Comparison of ENCODE assay signal across 11 cellular contexts in the genomic region with DNA sequence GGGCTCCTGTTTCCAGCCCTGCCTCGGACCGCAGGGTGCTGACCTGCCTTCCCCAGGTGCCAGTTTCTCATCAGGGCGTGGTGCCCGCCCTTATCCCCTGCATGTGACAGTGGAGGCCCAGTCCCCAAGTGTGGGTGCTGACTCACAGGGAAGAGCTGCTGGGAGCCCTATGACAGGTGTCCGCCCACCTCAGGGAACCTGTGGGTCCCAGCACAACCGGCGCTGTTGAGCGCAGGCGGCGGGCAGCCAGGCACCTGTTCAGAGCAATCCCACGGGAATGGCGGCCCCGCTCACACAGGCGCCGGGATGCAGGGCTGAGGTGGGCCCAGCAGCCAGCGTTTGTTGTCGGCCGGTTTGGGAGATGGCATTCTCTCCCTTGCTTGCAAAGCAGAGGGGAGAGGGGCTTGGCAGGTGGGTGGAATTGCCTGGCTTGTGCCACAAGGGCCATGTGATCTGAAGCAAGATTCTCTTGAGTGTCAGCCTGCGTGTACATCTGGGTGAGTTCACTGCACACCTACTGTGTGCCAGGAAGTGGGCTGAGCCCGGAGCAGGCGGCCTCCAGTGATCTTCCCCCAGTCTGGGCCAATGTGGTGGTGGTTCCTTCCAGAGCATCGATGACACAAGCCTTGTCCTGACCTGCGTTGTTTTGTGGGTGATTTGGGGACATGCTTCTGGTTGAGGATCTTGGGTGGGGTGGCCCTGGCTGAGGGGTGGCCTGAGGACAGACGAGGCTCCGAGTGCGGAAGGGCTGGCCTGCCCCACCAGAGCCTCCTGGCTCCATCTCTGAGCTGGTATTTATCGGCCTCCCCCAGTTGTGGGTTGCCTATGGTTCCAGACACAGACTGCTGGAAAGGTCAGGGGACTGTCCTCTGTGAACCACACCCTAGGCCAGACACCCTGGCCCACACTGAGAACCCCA. TPM values are rescaled to one million over a fixed set of nuclear protein-coding genes. Genes with fewer than 3 reads are reported as not detected.
DNase-seq lines count a peak whose midpoint lies in the region; ATAC-seq and TF ChIP-seq lines count a peak whose summit lies in the region.
"Had no signal": no experiment of that assay in that cellular context is flagged by ENCODE, and none has a peak within 500 bp of the region (broad histone marks: within the 10 kb centered on the region; RNA-seq: fewer than 3 reads in every experiment).

No MANE protein-coding gene starts in this region.

- no peaks in the 10 kb centered on the region for H3K27me3 ChIP-seq in CD4-positive, alpha-beta T cell (ENCODE audit: control insufficient read depth, insufficient read depth, low read length)
- no peaks in the 10 kb centered on the region for H3K27me3 ChIP-seq in trophoblast cell (ENCODE audit: insufficient read depth, low read length)

- intact Hi-C loops in CD4-positive, alpha-beta T cell (cut with DNase I, micrococcal nuclease): loop anchor here (10.0 kb wide), 2 partner anchors 135 to 415 kb away; partner anchors contain the start of genes BNIP3 (in 1 of the 2) and INPP5A (in 1 of the 2)

- H3K9me3 Mint-ChIP-seq in CD4-positive, alpha-beta T cell: no peaks in the 10 kb centered on the region
- H3K9me3 Mint-ChIP-seq in glutamatergic neuron (ENCODE audit: unreplicated experiment): peaks cover 7% of the 10 kb centered on the region

- WGBS in trophoblast cell (ENCODE audit: extremely low coverage, insufficient coverage, insufficient read length): no CpG with 5 or more reads among the region's 27 CpGs

- no peak for ATAC-seq in CD4-positive, alpha-beta T cell (ENCODE audit: poor library complexity)
- ATAC-seq in GM21360 (IDR thresholded peaks at IDR 0.05; ENCODE audit: unreplicated experiment) (no peak), GM18520 (IDR thresholded peaks at IDR 0.05; ENCODE audit: unreplicated experiment) (no peak)

- no peak overlapping the region for H3K23ac ChIP-seq in trophoblast cell (ENCODE audit: low read length)

- H3K4me1 Mint-ChIP-seq in CD4-positive, alpha-beta T cell (ENCODE audit: low read depth): peaks cover 24% of the 10 kb centered on the region
- peaks cover 10% of the 10 kb centered on the region for H3K4me1 Mint-ChIP-seq in glutamatergic neuron (ENCODE audit: low read depth, unreplicated experiment)

- CTCF ChIA-PET in CD4-positive, alpha-beta T cell (lab: Charles Lee): no interaction called here

- H3K79me1 ChIP-seq in trophoblast cell (ENCODE audit: low read length): peaks cover 71% of the 10 kb centered on the region

- peak overlapping the region; percentile 81 for H3K4me3 Mint-ChIP-seq in CD4-positive, alpha-beta T cell
- peak overlapping the region; percentile 57 for H3K4me3 Mint-ChIP-seq in glutamatergic neuron (ENCODE audit: unreplicated experiment)

- peak overlapping the region; percentile 58 for H2AK5ac ChIP-seq in trophoblast cell (ENCODE audit: low read length)

- peaks cover 57 to 70% of the 10 kb centered on the region in 2 experiments for H3K4me1 ChIP-seq in trophoblast cell (ENCODE audit: control insufficient read depth in 1 of 2, insufficient read depth in 2 of 2, low read length in 2 of 2)

- no peak overlapping the region for H3K18ac ChIP-seq in trophoblast cell (ENCODE audit: low read length)

- peak overlapping the region; percentile 41 for H3K27ac ChIP-seq in CD4-positive, alpha-beta T cell (ENCODE audit: low read depth, low read length)
- peak overlapping the region; percentile 2 for H3K27ac ChIP-seq in trophoblast cell (ENCODE audit: low read depth, low read length)

- H4K12ac ChIP-seq in trophoblast cell (ENCODE audit: low read depth, low read length): no peak overlapping the region

- H3K4me3 ChIP-seq in trophoblast cell (ENCODE audit: low read depth, low read length) (no peak overlapping the region), foreskin fibroblast (ENCODE audit: low read depth in 1 of 2, low read length in 2 of 2) (no peak overlapping the region)
- H3K4me3 ChIP-seq: lung had no signal

- no peak overlapping the region for H2BK12ac ChIP-seq in trophoblast cell (ENCODE audit: low read length)

- H3K4me2 ChIP-seq in trophoblast cell (ENCODE audit: low read length): no peak overlapping the region

- no peak overlapping the region for H3K14ac ChIP-seq in trophoblast cell (ENCODE audit: low read length)

- H3K9me3 ChIP-seq in CD4-positive, alpha-beta T cell (ENCODE audit: control insufficient read depth, low read length): no peaks in the 10 kb centered on the region
- peaks cover 2% of the 10 kb centered on the region for H3K9me3 ChIP-seq in trophoblast cell (ENCODE audit: insufficient read depth, low read depth, low read length)

- peak overlapping the region; percentile 15 for H4K8ac ChIP-seq in trophoblast cell (ENCODE audit: low read depth, low read length)

- H2BK120ac ChIP-seq in trophoblast cell (ENCODE audit: insufficient read depth, low read length, poor library complexity): no peak overlapping the region

- TF ChIP-seq CTCF in CD4-positive, alpha-beta T cell (IDR thresholded peaks at IDR 0.05): no peak
- TF ChIP-seq CTCF in glutamatergic neuron (IDR thresholded peaks at IDR 0.05; ENCODE audit: partially characterized antibody, unreplicated experiment): no peak
- TF ChIP-seq CTCF in foreskin fibroblast (IDR thresholded peaks at IDR 0.05; ENCODE audit: low read depth, low read length): no peak

- no peak for DNase-seq in CD4-positive, alpha-beta T cell
- DNase-seq in NCI-H526 treated with DMSO at 0.1 percent for 48 hours (lab: John Stamatoyannopoulos, UW) (peak; percentile 42), glutamatergic neuron (peak; percentile 18), trophoblast cell (peak; percentile 61 to 64), foreskin fibroblast (no peak)
- DNase-seq in activated T-cell treated with anti-CD3 and anti-CD28 coated beads, Interleukin-2, amount 50 U/mL, for 48 hours: no peak
- DNase-seq: foreskin melanocyte, NCI-H1694 had no signal

- H4K91ac ChIP-seq in trophoblast cell (ENCODE audit: low read depth, low read length): peak overlapping the region; percentile 57

- peaks cover 5% of the 10 kb centered on the region for H3K36me3 Mint-ChIP-seq in CD4-positive, alpha-beta T cell (ENCODE audit: low read depth)
- no peaks in the 10 kb centered on the region for H3K36me3 Mint-ChIP-seq in glutamatergic neuron (ENCODE audit: unreplicated experiment)

- peaks cover 11 to 12% of the 10 kb centered on the region in 2 experiments for H3K36me3 ChIP-seq in trophoblast cell (ENCODE audit: control insufficient read depth in 1 of 2, insufficient read depth in 2 of 2, low read length in 2 of 2)

- peak overlapping the region; percentile 27 for H2BK5ac ChIP-seq in trophoblast cell (ENCODE audit: low read depth, low read length, poor library complexity)

- no peak overlapping the region for H3K9ac ChIP-seq in trophoblast cell (ENCODE audit: low read length)

- peaks cover 61% of the 10 kb centered on the region for H3K79me2 ChIP-seq in trophoblast cell (ENCODE audit: control insufficient read depth, insufficient read depth, low read length, poor library complexity)

- no peaks in the 10 kb centered on the region for H3K27me3 Mint-ChIP-seq in CD4-positive, alpha-beta T cell
- peaks cover 2% of the 10 kb centered on the region for H3K27me3 Mint-ChIP-seq in glutamatergic neuron (ENCODE audit: unreplicated experiment)

- POLR2A ChIA-PET in CD4-positive, alpha-beta T cell (lab: Charles Lee): no interaction called here

- peak overlapping the region; percentile 25 for H3K4ac ChIP-seq in trophoblast cell (ENCODE audit: low read depth, low read length)

- no peak overlapping the region for H2AFZ ChIP-seq in trophoblast cell (ENCODE audit: insufficient read depth, low read length, poor library complexity)

- H3K27ac Mint-ChIP-seq in CD4-positive, alpha-beta T cell: peak overlapping the region; percentile 83
- no peak overlapping the region for H3K27ac Mint-ChIP-seq in glutamatergic neuron (ENCODE audit: unreplicated experiment)

RNA-seq across cellular contexts. Expression of gene PWWP2B, which starts 2.4 kb away (rescaled TPM):
- 10 to 100 TPM; 19.2 to 19.6 TPM for total RNA-seq in CD4-positive, alpha-beta T cell
- total RNA-seq in glutamatergic neuron (ENCODE audit: unreplicated experiment): 49.4 TPM
- polyA plus RNA-seq in trophoblast cell (2013): 57.0 and 60.9 TPM in 2 replicates

Comparison
In these comparisons a context has a peak if more than half of its experiments do, and no peak if none do; other contexts are left out.
1. DNase-seq: peak in NCI-H526 treated with DMSO at 0.1 percent for 48 hours (single experiment), glutamatergic neuron (single experiment) and trophoblast cell (2 of 2); none in CD4-positive, alpha-beta T cell (0 of 10), foreskin fibroblast (0 of 2) and activated T-cell treated with anti-CD3 and anti-CD28 coated beads, Interleukin-2, amount 50 U/mL, for 48 hours (0 of 2).